In genomic region chr5:168549554-168549953, GRCh38 we compare ENCODE assay signal across 26 cellular contexts. TPM values are rescaled to one million over a fixed set of nuclear protein-coding genes. Genes with fewer than 3 reads are reported as not detected.
DNase-seq lines count a peak whose midpoint lies in the region; ATAC-seq, FAIRE-seq and TF ChIP-seq lines count a peak whose summit lies in the region.
"Had no signal": no experiment of that assay in that cellular context is flagged by ENCODE, and none has a peak within 500 bp of the region (broad histone marks: within the 10 kb centered on the region; RNA-seq: fewer than 3 reads in every experiment).

No MANE protein-coding gene starts in this region.

- TF ChIP-seq EP300 in HepG2 (IDR thresholded peaks at IDR 0.05; ENCODE audit: low read depth in 2 of 2, low read length in 2 of 2) (no peak), HepG2 (CRISPR knock-in tag; IDR thresholded peaks at IDR 0.05; ENCODE audit: borderline replicate concordance) (no peak), K562 (IDR thresholded peaks at IDR 0.05; ENCODE audit: low read length) (no peak)

- H4K91ac ChIP-seq in mesenchymal stem cell (ENCODE audit: low read length) = no peak overlapping the region

- H3K18ac ChIP-seq in mesenchymal stem cell (ENCODE audit: low read depth in 1 of 2, low read length in 2 of 2) = no peak overlapping the region

- no peak overlapping the region for H2BK12ac ChIP-seq in mesenchymal stem cell (ENCODE audit: low read length in 2 of 2)

- no peak overlapping the region for H2AK5ac ChIP-seq in mesenchymal stem cell (ENCODE audit: low read length, severe bottlenecking)

- no peak overlapping the region for H3K4me2 ChIP-seq in HepG2 (ENCODE audit: low read depth, low read length)
- H3K4me2 ChIP-seq in K562 (ENCODE audit: insufficient read depth, low read length) = no peak overlapping the region
- H3K4me2 ChIP-seq in mesenchymal stem cell (ENCODE audit: low read length, poor library complexity, severe bottlenecking) = no peak overlapping the region
- H3K4me2 ChIP-seq: A549, BLaER1 had no signal

- H3K27ac ChIP-seq in HepG2 (ENCODE audit: extremely low read length, insufficient read depth, low read length) (no peak overlapping the region), right lobe of liver (no peak overlapping the region), K562 (ENCODE audit: extremely low read depth, low read depth, low read length) (no peak overlapping the region), mesenchymal stem cell (ENCODE audit: low read length, poor library complexity, severe bottlenecking) (no peak overlapping the region)
- H3K27ac ChIP-seq: A549, BLaER1 had no signal

- no peak overlapping the region for H3K23ac ChIP-seq in mesenchymal stem cell (ENCODE audit: low read length in 2 of 2)

- no peak overlapping the region for H3K4me3 ChIP-seq in HepG2 (replicated peaks in 1 of 3; ENCODE audit: insufficient read depth in 1 of 3, low read depth in 2 of 3, low read length in 3 of 3)
- no peak overlapping the region for H3K4me3 ChIP-seq in right lobe of liver
- no peak overlapping the region for H3K4me3 ChIP-seq in K562
- no peak overlapping the region for H3K4me3 ChIP-seq in mesenchymal stem cell (ENCODE audit: insufficient read depth in 1 of 2, low read depth in 1 of 2, low read length in 2 of 2)
- H3K4me3 ChIP-seq: A549, BLaER1 had no signal

- no peak for ATAC-seq in HepG2
- ATAC-seq in right lobe of liver = no peak
- ATAC-seq in K562 = no peak
- ATAC-seq: A549 had no signal

- BruUV-seq in HepG2 (replicated peaks; lab: Mats Ljungman, UMichigan) (no TSS peak), K562 (replicated peaks; lab: Mats Ljungman, UMichigan) (no TSS peak)

- POLR2A ChIA-PET in HepG2 (lab: Yijun Ruan, JAX) = no interaction called here
- POLR2A ChIA-PET in K562 (lab: Yijun Ruan, JAX) = no interaction called here

- H3K9ac ChIP-seq in HepG2 (ENCODE audit: insufficient read depth, low read depth, low read length) (no peak overlapping the region), K562 (ENCODE audit: insufficient read depth in 1 of 2, low read depth in 2 of 2, low read length in 2 of 2) (no peak overlapping the region), mesenchymal stem cell (ENCODE audit: low read length) (no peak overlapping the region)
- H3K9ac ChIP-seq: BLaER1 had no signal

- H2BK15ac ChIP-seq in mesenchymal stem cell (ENCODE audit: low read depth, poor library complexity, severe bottlenecking) = peak overlapping the region; percentile 67

- H2BK5ac ChIP-seq in mesenchymal stem cell (ENCODE audit: low read depth, low read length, poor library complexity, severe bottlenecking) = no peak overlapping the region

- in situ Hi-C loops in HepG2 (cut with HindIII; ENCODE audit: extremely low pct_ligation_motif_present, low pct_unique_long_range_greater_than_20kb) = no loop called here
- in situ Hi-C loops in K562 (cut with MboI) = no loop called here

- no peak for TF ChIP-seq POLR2A in HepG2 (IDR thresholded peaks at IDR 0.05; ENCODE audit: insufficient read depth in 1 of 2, low read depth in 2 of 2, low read length in 2 of 2)
- no peak for TF ChIP-seq POLR2A in right lobe of liver (IDR thresholded peaks at IDR 0.05)
- TF ChIP-seq POLR2A in K562 (conservative IDR thresholded peaks at IDR 0.05) = no peak

- TF ChIP-seq RAD21 in HepG2 (CRISPR knock-in tag; IDR thresholded peaks at IDR 0.05) (no peak), K562 (CRISPR knock-in tag; conservative IDR thresholded peaks at IDR 0.05 in 1 of 2, IDR thresholded peaks at IDR 0.05 in 1 of 2) (no peak)

- H2AFZ ChIP-seq in HepG2 (ENCODE audit: low read length) (no peak overlapping the region), K562 (ENCODE audit: low read depth, low read length) (no peak overlapping the region), mesenchymal stem cell (ENCODE audit: low read depth, low read length) (no peak overlapping the region)

- H3K4ac ChIP-seq in mesenchymal stem cell (ENCODE audit: low read depth in 1 of 2, low read length in 2 of 2) = no peak overlapping the region

- no peak overlapping the region for H2BK120ac ChIP-seq in mesenchymal stem cell (ENCODE audit: low read depth, low read length)

- H3K79me2 ChIP-seq in HepG2 (ENCODE audit: insufficient read depth, low read length) = peaks cover 4% of the 10 kb centered on the region
- H3K79me2 ChIP-seq in K562 (ENCODE audit: control insufficient read depth, insufficient read depth, low read length) = peaks cover 4% of the 10 kb centered on the region; the same call in 1 of the 3 replicates

- CTCF ChIA-PET in HepG2 (lab: Yijun Ruan, JAX; ENCODE audit: low intra/inter-chr PET ratio, low total read pairs) (no interaction called here), K562 (lab: Yijun Ruan, JAX; ENCODE audit: low intra/inter-chr PET ratio) (no interaction called here)

- H3K36me3 ChIP-seq in HepG2 (replicated peaks in 1 of 2; ENCODE audit: control insufficient read depth in 1 of 2, insufficient read depth in 2 of 2, low read length in 2 of 2) (peaks cover 8 to 34% of the 10 kb centered on the region in 2 experiments; a peak in 4 of 5 replicates), right lobe of liver (peaks cover 0 to 30% (median 4%) of the 10 kb centered on the region in 4 donors), K562 (ENCODE audit: control insufficient read depth, insufficient read depth, low read length) (peaks cover 48% of the 10 kb centered on the region; the same call in 2 of the 3 replicates), mesenchymal stem cell (ENCODE audit: control insufficient read depth in 1 of 2, insufficient read depth in 2 of 2, low read depth in 1 of 2, low read length in 2 of 2) (peaks cover 8 to 64% of the 10 kb centered on the region in 2 experiments)

- H3K9me1 ChIP-seq in K562 (ENCODE audit: control insufficient read depth, insufficient read depth, low read length) = no peaks in the 10 kb centered on the region

- H3K27me3 ChIP-seq in HepG2 (ENCODE audit: control insufficient read depth in 1 of 2, insufficient read depth in 2 of 2, low read length in 2 of 2) = no peaks in the 10 kb centered on the region
- no peaks in the 10 kb centered on the region for H3K27me3 ChIP-seq in right lobe of liver
- no peaks in the 10 kb centered on the region for H3K27me3 ChIP-seq in K562 (ENCODE audit: control insufficient read depth in 2 of 2, insufficient read depth in 2 of 2, low read length in 2 of 2)
- no peaks in the 10 kb centered on the region for H3K27me3 ChIP-seq in mesenchymal stem cell (ENCODE audit: control insufficient read depth in 1 of 2, insufficient read depth in 1 of 2, low read length in 2 of 2)
- H3K27me3 ChIP-seq: BE2C, BLaER1 had no signal

- FAIRE-seq in HepG2 (lab: Jason Lieb, UNC) (no peak), K562 (lab: Jason Lieb, UNC) (no peak)
- FAIRE-seq: A549, GM12891, GM19239 had no signal

- H3K4me1 ChIP-seq in HepG2 (ENCODE audit: insufficient read depth, low read length) (no peaks in the 10 kb centered on the region), right lobe of liver (no peaks in the 10 kb centered on the region), K562 (replicated peaks in 1 of 2; ENCODE audit: control insufficient read depth in 2 of 2, insufficient read depth in 2 of 2, low read length in 2 of 2) (no peaks in the 10 kb centered on the region), mesenchymal stem cell (ENCODE audit: control insufficient read depth, insufficient read depth, low read depth, low read length) (no peaks in the 10 kb centered on the region)
- H3K4me1 ChIP-seq: BLaER1 had no signal

- intact Hi-C loops in HepG2 (cut with micrococcal nuclease; ENCODE audit: unreplicated experiment) = no loop called here
- intact Hi-C loops in right lobe of liver (cut with DNase I) = no loop called here
- intact Hi-C loops in K562 (cut with micrococcal nuclease) = no loop called here

- no peak overlapping the region for H4K8ac ChIP-seq in mesenchymal stem cell (ENCODE audit: low read length)

- H4K20me1 ChIP-seq in HepG2 (ENCODE audit: insufficient read depth, low read length) = peaks cover 14% of the 10 kb centered on the region
- no peaks in the 10 kb centered on the region for H4K20me1 ChIP-seq in K562 (replicated peaks; ENCODE audit: control insufficient read depth, insufficient read depth, low read length)

- TF ChIP-seq CTCF in HepG2 (CRISPR knock-in tag; IDR thresholded peaks at IDR 0.05) = no peak
- no peak for TF ChIP-seq CTCF in right lobe of liver (IDR thresholded peaks at IDR 0.05)
- no peak for TF ChIP-seq CTCF in K562 (IDR thresholded peaks at IDR 0.05 in 2 of 3, conservative IDR thresholded peaks at IDR 0.05 in 1 of 3; ENCODE audit: insufficient read depth in 2 of 3, low read depth in 1 of 3, low read length in 3 of 3)

- WGBS in HepG2 (ENCODE audit: low lambda C conversion rate) = 95% methylated on average over 7 of the region's 7 CpGs
- WGBS in right lobe of liver (ENCODE audit: insufficient coverage, low coverage, low lambda C conversion rate, missing lambda C conversion rate) = 96% methylated on average over 7 of the region's 7 CpGs
- 95% methylated on average over 7 of the region's 7 CpGs for WGBS in K562 (ENCODE audit: insufficient coverage, low coverage, missing lambda C conversion rate)
- WGBS in mesenchymal stem cell = 98% methylated on average over 5 of the region's 7 CpGs

- H3K79me1 ChIP-seq in mesenchymal stem cell (replicated peaks; ENCODE audit: low read length, poor library complexity, severe bottlenecking) = peaks cover 10% of the 10 kb centered on the region

- H3K9me3 ChIP-seq in HepG2 (ENCODE audit: low read length) (no peaks in the 10 kb centered on the region), right lobe of liver (no peaks in the 10 kb centered on the region), K562 (replicated peaks; ENCODE audit: control insufficient read depth, insufficient read depth, low read depth, low read length) (no peaks in the 10 kb centered on the region), mesenchymal stem cell (ENCODE audit: control insufficient read depth, low read length) (no peaks in the 10 kb centered on the region)
- H3K9me3 ChIP-seq: A549, BE2C, BLaER1 had no signal

- no peak overlapping the region for H3K14ac ChIP-seq in mesenchymal stem cell (ENCODE audit: low read length in 2 of 2)

- DNase-seq in HepG2 (ENCODE audit: low spot score) = no peak
- no peak for DNase-seq in right lobe of liver
- no peak for DNase-seq in K562 (ENCODE audit: extremely low read depth in 1 of 4, low spot score in 3 of 4)
- no peak for DNase-seq in mesenchymal stem cell
- no peak for DNase-seq in NCI-H2107 (lab: John Stamatoyannopoulos, UW)
- DNase-seq in SKM-1 treated with dmso at 0.1 percent for 144 hours (lab: John Stamatoyannopoulos, UW; ENCODE audit: unreplicated experiment) = no peak
- DNase-seq: ACHN; BE2C; C1 segment of cervical spinal cord; CD4-positive, alpha-beta memory T cell; CD4-positive, CD25-positive, alpha-beta regulatory T cell; CD8-positive, alpha-beta memory T cell; COR-L47; DMS 273 treated with DMSO at 0.1 percent for 48 hours; DMS153; DMS53; DMS79; DND-41; EL; GDM1 had no signal

RNA-seq across cellular contexts. Expression of gene FBLL1, which starts 20.4 kb away (rescaled TPM):
- total RNA-seq in HepG2 (2016; rRNA removed; fragmentation: Illumina TruSeq; extraction: Trizol) (0.18 and 0.29 TPM in 2 replicates), right lobe of liver (under 1 TPM in 3 of 6 experiments, not detected in 3; 0.26 to 0.49 (median 0.38) TPM), K562 (2014; rRNA removed) (not detected in 2 replicates), K562 (2014; rRNA removed; fragmentation: Illumina TruSeq; extraction: Trizol) (not detected in 2 replicates), K562 (2015; rRNA removed; fragmentation: Illumina TruSeq; extraction: Trizol) (not detected in 2 replicates), K562 (2021) (not detected in 2 replicates)
- 0.91 and 0.97 TPM in 2 replicates for total RNA-seq in HepG2 (2016; cell fraction: cytosol; rRNA removed; fragmentation: Illumina TruSeq; extraction: Trizol; ENCODE audit: low read depth)
- total RNA-seq in HepG2 (2016; cell fraction: insoluble cytoplasmic fraction; rRNA removed; fragmentation: Illumina TruSeq; extraction: Trizol) = 0.19 and 0.24 TPM in 2 replicates
- 0.77 and 0.96 TPM in 2 replicates for total RNA-seq in HepG2 (2016; cell fraction: membrane; rRNA removed; fragmentation: Illumina TruSeq; extraction: Trizol)
- total RNA-seq in HepG2 (2016; cell fraction: nucleus; rRNA removed; fragmentation: Illumina TruSeq; extraction: Trizol) = not detected in 2 replicates
- polyA plus RNA-seq in HepG2 (2011; rRNA removed) (0.17 and 0.34 TPM in 2 replicates), K562 (2011; rRNA removed) (not detected in 2 replicates), K562 (2014; fragmentation: Illumina TruSeq; extraction: Trizol) (not detected in 2 replicates), K562 (2014; fragmentation: Nextera tagmentation; extraction: Ambion mirVana) (not detected), K562 (2014; rRNA removed) (not detected in 2 replicates)
- 0.18 and 0.43 TPM in 2 replicates for polyA plus RNA-seq in HepG2 (2011; cell fraction: cytosol; rRNA removed)
- polyA plus RNA-seq in HepG2 (2011; cell fraction: nucleus; rRNA removed) = 0.40 and 0.87 TPM in 2 replicates
- 0.27 and 0.44 TPM in 2 replicates for polyA plus RNA-seq in HepG2 (2012)
- polyA plus RNA-seq in HepG2 (2016; cell fraction: cytosol; fragmentation: Illumina TruSeq; extraction: Trizol; ENCODE audit: low read depth) = 0.92 and 0.95 TPM in 2 replicates
- 0.15 and 0.26 TPM in 2 replicates for polyA plus RNA-seq in HepG2 (2016; cell fraction: insoluble cytoplasmic fraction; fragmentation: Illumina TruSeq; extraction: Trizol; ENCODE audit: low read depth)
- 0.80 and 1.4 TPM in 2 replicates for polyA plus RNA-seq in HepG2 (2016; cell fraction: membrane; fragmentation: Illumina TruSeq; extraction: Trizol; ENCODE audit: low read depth)
- polyA plus RNA-seq in HepG2 (2016; cell fraction: nucleus; fragmentation: Illumina TruSeq; extraction: Trizol; ENCODE audit: insufficient read depth, low read depth) = 0.61 TPM in 1 of 2 replicates, not detected in the other
- 0.46 TPM in 1 of 2 replicates, not detected in the other for polyA minus RNA-seq in HepG2 (2011; rRNA and poly(A)+ RNA removed; ENCODE audit: low replicate concordance)
- polyA minus RNA-seq in HepG2 (2011; cell fraction: cytosol; rRNA and poly(A)+ RNA removed) = 0.79 TPM in 1 of 2 replicates, not detected in the other
- not detected in 2 replicates for polyA minus RNA-seq in HepG2 (2011; cell fraction: nucleus; rRNA and poly(A)+ RNA removed)
- 0.25 TPM in 1 of 2 replicates, not detected in the other for total RNA-seq in K562 (2011; cell fraction: chromatin; rRNA removed; ENCODE audit: low replicate concordance)
- not detected in 2 replicates for total RNA-seq in K562 (2011; cell fraction: nucleolus; rRNA removed)
- not detected in 2 replicates for total RNA-seq in K562 (2011; cell fraction: nucleoplasm; rRNA removed)
- not detected in 2 replicates for polyA plus RNA-seq in K562 (2011; cell fraction: cytosol; rRNA removed)
- 0.07 and 0.13 TPM in 2 replicates for polyA plus RNA-seq in K562 (2011; cell fraction: nucleus; rRNA removed)
- not detected in 2 replicates for polyA plus RNA-seq in K562 (2012)
- polyA minus RNA-seq in K562 (2011; rRNA and poly(A)+ RNA removed) = not detected in 2 replicates
- 1.2 TPM in 1 of 2 replicates, not detected in the other for polyA minus RNA-seq in K562 (2011; cell fraction: cytosol; rRNA and poly(A)+ RNA removed)
- polyA minus RNA-seq in K562 (2011; cell fraction: nucleus; rRNA and poly(A)+ RNA removed) = not detected in 2 replicates
- polyA plus RNA-seq in mesenchymal stem cell (2013, experiment 1 of 2) = 0.95 TPM
- polyA plus RNA-seq in mesenchymal stem cell (2013, experiment 2 of 2) = 1.1 TPM
- total RNA-seq: CD4-positive, CD25-positive, alpha-beta regulatory T cell; CD8-positive, alpha-beta memory T cell; G401 had no signal
- polyA plus RNA-seq: CD14-positive monocyte; CD4-positive, alpha-beta memory T cell; CD4-positive, CD25-positive, alpha-beta regulatory T cell; CD8-positive, alpha-beta memory T cell had no signal

RNA-seq across cellular contexts. Expression of gene PANK3, which starts 29.6 kb away (rescaled TPM):
- total RNA-seq in HepG2 (2016; rRNA removed; fragmentation: Illumina TruSeq; extraction: Trizol) (69.5 and 126 TPM in 2 replicates), right lobe of liver (10 to 100 TPM; 30.1 to 85.4 (median 46.3) TPM), K562 (2014; rRNA removed) (23.2 and 25.1 TPM in 2 replicates), K562 (2014; rRNA removed; fragmentation: Illumina TruSeq; extraction: Trizol) (50.4 and 57.6 TPM in 2 replicates), K562 (2015; rRNA removed; fragmentation: Illumina TruSeq; extraction: Trizol) (40.1 and 44.9 TPM in 2 replicates), K562 (2021) (42.9 and 48.4 TPM in 2 replicates)
- 47.1 and 75.8 TPM in 2 replicates for total RNA-seq in HepG2 (2016; cell fraction: cytosol; rRNA removed; fragmentation: Illumina TruSeq; extraction: Trizol; ENCODE audit: low read depth)
- 71.7 and 113 TPM in 2 replicates for total RNA-seq in HepG2 (2016; cell fraction: insoluble cytoplasmic fraction; rRNA removed; fragmentation: Illumina TruSeq; extraction: Trizol)
- 148 and 184 TPM in 2 replicates for total RNA-seq in HepG2 (2016; cell fraction: membrane; rRNA removed; fragmentation: Illumina TruSeq; extraction: Trizol)
- 45.1 and 60.0 TPM in 2 replicates for total RNA-seq in HepG2 (2016; cell fraction: nucleus; rRNA removed; fragmentation: Illumina TruSeq; extraction: Trizol)
- polyA plus RNA-seq in HepG2 (2011; rRNA removed) (24.0 and 26.9 TPM in 2 replicates), K562 (2011; rRNA removed) (33.2 and 37.3 TPM in 2 replicates), K562 (2014; fragmentation: Illumina TruSeq; extraction: Trizol) (23.4 and 29.7 TPM in 2 replicates), K562 (2014; fragmentation: Nextera tagmentation; extraction: Ambion mirVana) (1 to 10 TPM; 5.9 to 6.0 TPM), K562 (2014; rRNA removed) (16.9 and 19.7 TPM in 2 replicates)
- 7.7 and 15.0 TPM in 2 replicates for polyA plus RNA-seq in HepG2 (2011; cell fraction: cytosol; rRNA removed)
- polyA plus RNA-seq in HepG2 (2011; cell fraction: nucleus; rRNA removed) = 11.7 and 19.0 TPM in 2 replicates
- 50.7 and 60.7 TPM in 2 replicates for polyA plus RNA-seq in HepG2 (2012)
- polyA plus RNA-seq in HepG2 (2016; cell fraction: cytosol; fragmentation: Illumina TruSeq; extraction: Trizol; ENCODE audit: low read depth) = 97.9 and 118 TPM in 2 replicates
- polyA plus RNA-seq in HepG2 (2016; cell fraction: insoluble cytoplasmic fraction; fragmentation: Illumina TruSeq; extraction: Trizol; ENCODE audit: low read depth) = 46.7 and 55.6 TPM in 2 replicates
- 113 and 140 TPM in 2 replicates for polyA plus RNA-seq in HepG2 (2016; cell fraction: membrane; fragmentation: Illumina TruSeq; extraction: Trizol; ENCODE audit: low read depth)
- polyA plus RNA-seq in HepG2 (2016; cell fraction: nucleus; fragmentation: Illumina TruSeq; extraction: Trizol; ENCODE audit: insufficient read depth, low read depth) = 41.3 and 43.8 TPM in 2 replicates
- 10.6 and 17.9 TPM in 2 replicates for polyA minus RNA-seq in HepG2 (2011; rRNA and poly(A)+ RNA removed; ENCODE audit: low replicate concordance)
- 32.5 and 39.8 TPM in 2 replicates for polyA minus RNA-seq in HepG2 (2011; cell fraction: cytosol; rRNA and poly(A)+ RNA removed)
- 60.9 and 70.2 TPM in 2 replicates for polyA minus RNA-seq in HepG2 (2011; cell fraction: nucleus; rRNA and poly(A)+ RNA removed)
- total RNA-seq in K562 (2011; cell fraction: chromatin; rRNA removed; ENCODE audit: low replicate concordance) = 12.4 and 49.0 TPM in 2 replicates
- total RNA-seq in K562 (2011; cell fraction: nucleolus; rRNA removed) = 6.7 and 10.3 TPM in 2 replicates
- 23.2 and 50.5 TPM in 2 replicates for total RNA-seq in K562 (2011; cell fraction: nucleoplasm; rRNA removed)
- 4.7 and 14.5 TPM in 2 replicates for polyA plus RNA-seq in K562 (2011; cell fraction: cytosol; rRNA removed)
- polyA plus RNA-seq in K562 (2011; cell fraction: nucleus; rRNA removed) = 11.1 and 16.7 TPM in 2 replicates
- polyA plus RNA-seq in K562 (2012) = 15.8 and 20.9 TPM in 2 replicates
- polyA minus RNA-seq in K562 (2011; rRNA and poly(A)+ RNA removed) = 53.9 and 66.0 TPM in 2 replicates
- 21.9 and 26.5 TPM in 2 replicates for polyA minus RNA-seq in K562 (2011; cell fraction: cytosol; rRNA and poly(A)+ RNA removed)
- polyA minus RNA-seq in K562 (2011; cell fraction: nucleus; rRNA and poly(A)+ RNA removed) = 14.5 and 26.3 TPM in 2 replicates
- 27.7 TPM for polyA plus RNA-seq in mesenchymal stem cell (2013, experiment 1 of 2)
- 27.5 TPM for polyA plus RNA-seq in mesenchymal stem cell (2013, experiment 2 of 2)

Comparison
In these comparisons a context has a peak if more than half of its experiments do, and no peak if none do; other contexts are left out.
1. Of the 241 proteins assayed by ChIP-seq in both HepG2 and K562: peak only in HepG2: none; only in K562: none; in both: ZNF24; in neither: 240.